ENCODE assay signal across 1 cellular context in genomic region chr2:231673348-231673770, GRCh38.
TF ChIP-seq lines count a peak whose summit lies in the region.

No MANE protein-coding gene starts in this region.

TF ChIP-seq in WTC11, 78 proteins besides CTCF, POLR2A, EP300 and RAD21 (continued from another document):
- TF ChIP-seq ARID4B (CRISPR knock-in tag; IDR thresholded peaks at IDR 0.05; ENCODE audit: borderline replicate concordance), result no peak
- no peak for TF ChIP-seq RORB (CRISPR knock-in tag; IDR thresholded peaks at IDR 0.05)
- TF ChIP-seq KAT7 (CRISPR knock-in tag; IDR thresholded peaks at IDR 0.05; ENCODE audit: borderline replicate concordance), result 0 out of 2 replicates have a peak, but pooled peaks have one; percentile 18
- TF ChIP-seq ZSCAN18 (CRISPR knock-in tag; IDR thresholded peaks at IDR 0.05), result no peak
- no peak for TF ChIP-seq NR1H2 (CRISPR knock-in tag; IDR thresholded peaks at IDR 0.05)
- TF ChIP-seq, protein P1, sequence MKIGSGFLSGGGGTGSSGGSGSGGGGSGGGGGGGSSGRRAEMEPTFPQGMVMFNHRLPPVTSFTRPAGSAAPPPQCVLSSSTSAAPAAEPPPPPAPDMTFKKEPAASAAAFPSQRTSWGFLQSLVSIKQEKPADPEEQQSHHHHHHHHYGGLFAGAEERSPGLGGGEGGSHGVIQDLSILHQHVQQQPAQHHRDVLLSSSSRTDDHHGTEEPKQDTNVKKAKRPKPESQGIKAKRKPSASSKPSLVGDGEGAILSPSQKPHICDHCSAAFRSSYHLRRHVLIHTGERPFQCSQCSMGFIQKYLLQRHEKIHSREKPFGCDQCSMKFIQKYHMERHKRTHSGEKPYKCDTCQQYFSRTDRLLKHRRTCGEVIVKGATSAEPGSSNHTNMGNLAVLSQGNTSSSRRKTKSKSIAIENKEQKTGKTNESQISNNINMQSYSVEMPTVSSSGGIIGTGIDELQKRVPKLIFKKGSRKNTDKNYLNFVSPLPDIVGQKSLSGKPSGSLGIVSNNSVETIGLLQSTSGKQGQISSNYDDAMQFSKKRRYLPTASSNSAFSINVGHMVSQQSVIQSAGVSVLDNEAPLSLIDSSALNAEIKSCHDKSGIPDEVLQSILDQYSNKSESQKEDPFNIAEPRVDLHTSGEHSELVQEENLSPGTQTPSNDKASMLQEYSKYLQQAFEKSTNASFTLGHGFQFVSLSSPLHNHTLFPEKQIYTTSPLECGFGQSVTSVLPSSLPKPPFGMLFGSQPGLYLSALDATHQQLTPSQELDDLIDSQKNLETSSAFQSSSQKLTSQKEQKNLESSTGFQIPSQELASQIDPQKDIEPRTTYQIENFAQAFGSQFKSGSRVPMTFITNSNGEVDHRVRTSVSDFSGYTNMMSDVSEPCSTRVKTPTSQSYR (CRISPR knock-in tag; IDR thresholded peaks at IDR 0.05), result peak; percentile 83
- no peak for TF ChIP-seq TEAD4 (CRISPR knock-in tag; IDR thresholded peaks at IDR 0.05)
- TF ChIP-seq ZNF671 (CRISPR knock-in tag; IDR thresholded peaks at IDR 0.05), result no peak
- TF ChIP-seq ETV6 (CRISPR knock-in tag; IDR thresholded peaks at IDR 0.05), result peak; percentile 90
- TF ChIP-seq, protein P2, sequence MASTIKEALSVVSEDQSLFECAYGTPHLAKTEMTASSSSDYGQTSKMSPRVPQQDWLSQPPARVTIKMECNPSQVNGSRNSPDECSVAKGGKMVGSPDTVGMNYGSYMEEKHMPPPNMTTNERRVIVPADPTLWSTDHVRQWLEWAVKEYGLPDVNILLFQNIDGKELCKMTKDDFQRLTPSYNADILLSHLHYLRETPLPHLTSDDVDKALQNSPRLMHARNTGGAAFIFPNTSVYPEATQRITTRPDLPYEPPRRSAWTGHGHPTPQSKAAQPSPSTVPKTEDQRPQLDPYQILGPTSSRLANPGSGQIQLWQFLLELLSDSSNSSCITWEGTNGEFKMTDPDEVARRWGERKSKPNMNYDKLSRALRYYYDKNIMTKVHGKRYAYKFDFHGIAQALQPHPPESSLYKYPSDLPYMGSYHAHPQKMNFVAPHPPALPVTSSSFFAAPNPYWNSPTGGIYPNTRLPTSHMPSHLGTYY (CRISPR knock-in tag; IDR thresholded peaks at IDR 0.05), result no peak
- TF ChIP-seq GABPB1 (CRISPR knock-in tag; IDR thresholded peaks at IDR 0.05), result 0 out of 2 replicates have a peak, but pooled peaks have one; percentile 6
